In the genomic region with DNA sequence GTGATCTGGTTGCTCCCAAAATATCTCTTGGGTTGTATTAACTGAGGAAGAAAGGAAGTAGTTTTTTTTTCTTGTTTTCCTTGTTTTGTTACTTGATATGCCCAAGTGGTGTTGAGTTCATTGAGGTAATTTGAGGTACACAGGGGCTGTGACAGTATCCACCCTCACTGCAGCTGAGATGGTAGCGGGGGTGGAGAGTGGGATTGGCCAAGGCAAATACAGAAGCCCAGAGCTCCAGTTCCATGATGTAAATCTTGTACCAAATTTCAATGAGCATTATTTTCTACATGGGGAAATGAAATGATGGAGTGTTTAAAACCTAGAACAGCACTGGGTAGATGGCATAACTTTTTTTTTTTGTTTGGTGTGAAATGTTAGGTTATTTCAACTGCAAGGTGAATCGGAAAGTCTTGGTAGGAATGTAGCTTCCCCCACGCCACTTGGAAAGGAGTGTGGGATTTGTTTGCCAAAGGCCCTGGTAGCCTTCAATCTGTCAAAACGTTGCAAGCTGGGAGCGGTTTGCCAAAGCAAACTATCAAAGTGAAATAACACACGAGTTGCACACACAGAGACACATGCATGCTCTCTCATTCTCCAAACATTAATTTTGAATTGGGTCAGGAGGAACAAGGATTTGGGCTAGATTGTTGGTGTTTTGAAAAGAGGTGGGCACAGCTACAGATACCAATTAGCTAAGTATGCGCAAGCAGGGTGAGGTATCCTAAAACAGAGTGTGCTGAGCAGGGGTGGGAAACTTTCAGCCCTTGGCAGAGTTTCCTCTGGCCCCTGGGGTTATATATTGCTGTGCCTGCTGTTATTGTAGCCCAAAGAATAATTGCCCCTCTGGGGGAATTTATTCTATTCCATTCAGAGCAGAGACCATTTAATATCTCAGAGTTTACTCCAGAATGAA, we compare ENCODE assay signal across 16 cellular contexts. TPM values are rescaled to one million over a fixed set of nuclear protein-coding genes. Genes with fewer than 3 reads are reported as not detected.
DNase-seq lines count a peak whose midpoint lies in the region; ATAC-seq and TF ChIP-seq lines count a peak whose summit lies in the region.
"Had no signal": no experiment of that assay in that cellular context is flagged by ENCODE, and none has a peak within 500 bp of the region (broad histone marks: within the 10 kb centered on the region; RNA-seq: fewer than 3 reads in every experiment).

No MANE protein-coding gene starts in this region.

- intact Hi-C loops in aorta (cut with DNase I) = no loop called here

- no peaks in the 10 kb centered on the region for H3K36me3 ChIP-seq in fibroblast of lung (ENCODE audit: control insufficient read depth, insufficient read depth, low read length)
- no peaks in the 10 kb centered on the region for H3K36me3 ChIP-seq in aorta (ENCODE audit: control insufficient read depth in 1 of 2, insufficient read depth in 2 of 2, low read length in 1 of 2)

- H3K9ac ChIP-seq in fibroblast of lung (ENCODE audit: insufficient read depth, low read length) = no peak overlapping the region

- peak; percentile 47 for ATAC-seq in aorta (ENCODE audit: low FRiP score)
- ATAC-seq in stimulated activated naive CD8-positive, alpha-beta T cell treated with anti-CD3 and anti-CD28 coated beads, Interleukin-15, Interleukin-2, amounts not matched to agents 100 U/mL and 50 U/mL, for 24 hours = no peak
- ATAC-seq: stimulated activated memory B cell treated with anti-CD40 and anti-IgM and Interleukin-4, amounts not matched to agents 10 μg/mL and 1 μg/mL and 100 μg/mL, for 72 hours had no signal

- H3K4me1 ChIP-seq in fibroblast of lung (ENCODE audit: control insufficient read depth, extremely low read depth, insufficient read depth, low read length) (no peaks in the 10 kb centered on the region), aorta (ENCODE audit: control insufficient read depth in 1 of 2, insufficient read depth in 2 of 2, low read length in 2 of 2) (peaks cover 0 to 5% of the 10 kb centered on the region in 2 donors)

- no peaks in the 10 kb centered on the region for H3K27me3 Mint-ChIP-seq in mesothelial cell of epicardium (ENCODE audit: low read depth)
- H3K27me3 Mint-ChIP-seq: activated CD4-positive, alpha-beta T cell treated with anti-CD3 and anti-CD28 coated beads, Interleukin-2, amount 10 ng/mL, durations not matched to agents 24 days and 14 days; CD4-positive, alpha-beta memory T cell had no signal

- WGBS in aorta, 2 donors = 2 to 5% methylated on average over 7 of the region's 7 CpGs

- no peaks in the 10 kb centered on the region for H3K9me3 ChIP-seq in fibroblast of lung (ENCODE audit: control insufficient read depth, insufficient read depth, low read depth, low read length)
- H3K9me3 ChIP-seq in aorta (ENCODE audit: control insufficient read depth, low read length) = no peaks in the 10 kb centered on the region

- peak overlapping the region; percentile 22 for H3K27ac Mint-ChIP-seq in mesothelial cell of epicardium
- H3K27ac Mint-ChIP-seq: activated CD4-positive, alpha-beta T cell treated with anti-CD3 and anti-CD28 coated beads, Interleukin-2, amount 10 ng/mL, durations not matched to agents 24 days and 14 days; CD4-positive, alpha-beta memory T cell; stimulated activated memory B cell treated with anti-CD40 and anti-IgM and Interleukin-4, amounts not matched to agents 10 μg/mL and 1 μg/mL and 100 μg/mL, for 72 hours; T-helper 2 cell treated with Interferon-gamma antibody and Interleukin-4, amounts not matched to agents 5 μg/mL and 100 μg/mL, for 36 hours had no signal

- H3K4me3 ChIP-seq in fibroblast of lung (replicated peaks in 1 of 4; ENCODE audit: control extremely low read depth in 1 of 4, insufficient read depth in 1 of 4, low read depth in 3 of 4, low read length in 4 of 4) (no peak overlapping the region), aorta (ENCODE audit: low read length in 2 of 2) (no peak overlapping the region)

- peak; percentile 29 for DNase-seq in NCI-H2171 treated with DMSO at 0.1 percent for 48 hours (lab: John Stamatoyannopoulos, UW)
- DNase-seq in NCI-H2171 (lab: John Stamatoyannopoulos, UW) = no peak
- peak; percentile 48 to 51 for DNase-seq in fibroblast of lung (ENCODE audit: low read depth in 2 of 2)
- DNase-seq in mesothelial cell of epicardium (ENCODE audit: low spot score in 2 of 2, unreplicated experiment in 2 of 2) = no peak
- DNase-seq in aorta = peak in 1 of 2 donors; percentile 61
- no peak for DNase-seq in stimulated activated CD8-positive, alpha-beta memory T cell treated with anti-CD3 and anti-CD28 coated beads, Interleukin-4, amount 100 ng/mL, for 48 hours
- no peak for DNase-seq in GM19238 (ENCODE audit: insufficient read length, low spot score)
- DNase-seq in stimulated activated naive CD8-positive, alpha-beta T cell treated with anti-CD3 and anti-CD28 coated beads, Interleukin-15, Interleukin-2, amounts not matched to agents 100 U/mL and 50 U/mL, for 24 hours = no peak
- DNase-seq: activated CD4-positive, alpha-beta T cell treated with anti-CD3 and anti-CD28 coated beads, Interleukin-2, amount 10 ng/mL, durations not matched to agents 24 days and 14 days; activated T-cell treated with anti-CD3 and anti-CD28 coated beads, Interleukin-2, amount 50 U/mL, for 48 hours; CD4-positive, alpha-beta memory T cell; foreskin fibroblast; NCI-H524; stimulated activated CD4-positive, alpha-beta T cell treated with anti-CD3 and anti-CD28 coated beads, Interleukin-4, amount 100 ng/mL, for 4 hours had no signal

- H3K4me1 Mint-ChIP-seq in mesothelial cell of epicardium = peaks cover 11% of the 10 kb centered on the region
- H3K4me1 Mint-ChIP-seq: activated CD4-positive, alpha-beta T cell treated with anti-CD3 and anti-CD28 coated beads, Interleukin-2, amount 10 ng/mL, durations not matched to agents 24 days and 14 days; CD4-positive, alpha-beta memory T cell; stimulated activated memory B cell treated with anti-CD40 and anti-IgM and Interleukin-4, amounts not matched to agents 10 μg/mL and 1 μg/mL and 100 μg/mL, for 72 hours had no signal

- H3K79me2 ChIP-seq in fibroblast of lung (ENCODE audit: control insufficient read depth, insufficient read depth, low read length) = no peaks in the 10 kb centered on the region

- H3K4me2 ChIP-seq in fibroblast of lung (ENCODE audit: extremely low read depth, insufficient read depth, low read length) = no peak overlapping the region

- no peaks in the 10 kb centered on the region for H3K9me3 Mint-ChIP-seq in mesothelial cell of epicardium
- H3K9me3 Mint-ChIP-seq: activated CD4-positive, alpha-beta T cell treated with anti-CD3 and anti-CD28 coated beads, Interleukin-2, amount 10 ng/mL, durations not matched to agents 24 days and 14 days; CD4-positive, alpha-beta memory T cell; stimulated activated memory B cell treated with anti-CD40 and anti-IgM and Interleukin-4, amounts not matched to agents 10 μg/mL and 1 μg/mL and 100 μg/mL, for 72 hours; T-helper 2 cell treated with Interferon-gamma antibody and Interleukin-4, amounts not matched to agents 5 μg/mL and 100 μg/mL, for 36 hours had no signal

- no peak overlapping the region for H3K4me3 Mint-ChIP-seq in mesothelial cell of epicardium
- H3K4me3 Mint-ChIP-seq: activated CD4-positive, alpha-beta T cell treated with anti-CD3 and anti-CD28 coated beads, Interleukin-2, amount 10 ng/mL, durations not matched to agents 24 days and 14 days; CD4-positive, alpha-beta memory T cell; stimulated activated memory B cell treated with anti-CD40 and anti-IgM and Interleukin-4, amounts not matched to agents 10 μg/mL and 1 μg/mL and 100 μg/mL, for 72 hours; T-helper 2 cell treated with Interferon-gamma antibody and Interleukin-4, amounts not matched to agents 5 μg/mL and 100 μg/mL, for 36 hours had no signal

- TF ChIP-seq CTCF in fibroblast of lung (conservative IDR thresholded peaks at IDR 0.05 in 1 of 2, IDR thresholded peaks at IDR 0.05 in 1 of 2; ENCODE audit: low read depth in 1 of 2, low read length in 2 of 2) = no peak
- no peak for TF ChIP-seq CTCF in mesothelial cell of epicardium (IDR thresholded peaks at IDR 0.05; ENCODE audit: unreplicated experiment)

- no peaks in the 10 kb centered on the region for H4K20me1 ChIP-seq in fibroblast of lung (ENCODE audit: control insufficient read depth, extremely low read depth, insufficient read depth, low read length)

- H2AFZ ChIP-seq in fibroblast of lung (ENCODE audit: low read length) = no peak overlapping the region

- H3K36me3 Mint-ChIP-seq in mesothelial cell of epicardium = peaks cover 5% of the 10 kb centered on the region
- H3K36me3 Mint-ChIP-seq: CD4-positive, alpha-beta memory T cell; stimulated activated memory B cell treated with anti-CD40 and anti-IgM and Interleukin-4, amounts not matched to agents 10 μg/mL and 1 μg/mL and 100 μg/mL, for 72 hours had no signal

- H3K27me3 ChIP-seq in fibroblast of lung (ENCODE audit: control insufficient read depth, insufficient read depth, low read length) (no peaks in the 10 kb centered on the region), aorta (ENCODE audit: control insufficient read depth in 1 of 2, insufficient read depth in 2 of 2, low read length in 1 of 2) (no peaks in the 10 kb centered on the region)

- no peak overlapping the region for H3K27ac ChIP-seq in fibroblast of lung (ENCODE audit: insufficient read depth, low read length)
- peak overlapping the region in 1 of 2 donors; percentile 21 for H3K27ac ChIP-seq in aorta (ENCODE audit: low read depth in 1 of 2, low read length in 2 of 2)

RNA-seq across cellular contexts. Expression of a gene that starts 34.6 kb away (rescaled TPM):
- total RNA-seq in fibroblast of lung = 58.0 and 95.5 TPM in 2 replicates
- polyA plus RNA-seq in fibroblast of lung = 36.6 and 43.1 TPM in 2 replicates
- polyA plus RNA-seq in fibroblast of lung (2012) = 47.2 and 71.9 TPM in 2 replicates
- 88.2 and 129 TPM in 2 replicates for polyA minus RNA-seq in fibroblast of lung (ENCODE audit: low replicate concordance)
- 82.0 to 93.9 TPM (median 83.4 TPM) in 3 replicates for total RNA-seq in mesothelial cell of epicardium
- 100 to 1,000 TPM in 1 of 2 donors, 10 to 100 TPM in 1; 53.8 to 143 TPM for total RNA-seq in aorta
- polyA plus RNA-seq in aorta = 1 to 10 TPM; 6.3 to 6.9 TPM
- total RNA-seq: activated CD4-positive, alpha-beta T cell treated with anti-CD3 and anti-CD28 coated beads, Interleukin-2, amount 10 ng/mL, durations not matched to agents 24 days and 14 days; CD4-positive, alpha-beta memory T cell had no signal
- polyA plus RNA-seq: CD4-positive, alpha-beta memory T cell had no signal

Comparison
In these comparisons a context has a peak if more than half of its experiments do, and no peak if none do; other contexts are left out.
1. DNase-seq: peak in NCI-H2171 treated with DMSO at 0.1 percent for 48 hours (single experiment) and fibroblast of lung (2 of 2); none in NCI-H2171 (single experiment), mesothelial cell of epicardium (0 of 2), stimulated activated CD8-positive, alpha-beta memory T cell treated with anti-CD3 and anti-CD28 coated beads, Interleukin-4, amount 100 ng/mL, for 48 hours (single experiment), GM19238 (single experiment) and stimulated activated naive CD8-positive, alpha-beta T cell treated with anti-CD3 and anti-CD28 coated beads, Interleukin-15, Interleukin-2, amounts not matched to agents 100 U/mL and 50 U/mL, for 24 hours (single experiment).